In the genomic region with DNA sequence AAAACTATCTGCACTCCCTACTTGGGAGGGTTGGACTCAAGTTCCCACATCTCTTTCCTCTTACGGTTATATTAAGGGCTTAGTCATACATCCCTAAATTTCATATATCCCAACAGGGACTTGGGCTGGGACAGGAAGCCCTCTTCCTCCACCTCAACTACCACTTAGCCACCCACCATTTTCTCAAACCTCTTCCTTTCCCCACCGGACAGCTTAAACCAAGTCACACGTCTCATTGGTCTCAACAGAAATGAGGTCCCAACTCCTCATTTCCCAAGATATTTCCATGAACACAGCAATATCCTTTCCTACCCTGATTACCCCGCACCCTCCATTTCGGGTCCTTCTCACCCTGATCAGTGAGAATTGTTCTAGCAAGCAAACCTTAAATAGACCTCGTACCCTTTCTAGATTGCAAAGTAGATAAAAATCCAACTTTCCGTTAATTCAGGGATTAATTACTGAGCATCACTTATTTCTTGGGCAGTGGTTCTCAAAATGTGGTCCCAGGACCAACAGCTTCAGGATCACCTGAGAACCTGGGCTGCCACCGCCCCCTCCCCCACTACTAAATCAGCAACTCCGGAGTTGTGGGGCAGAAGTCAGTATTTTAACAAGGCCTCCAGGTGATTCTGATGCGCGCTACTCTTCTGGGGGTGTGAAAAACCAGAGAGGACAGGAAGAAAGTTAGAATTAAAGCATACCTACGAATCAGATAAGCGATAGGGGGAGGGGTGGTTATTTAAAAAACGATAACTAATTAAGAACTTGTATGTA, we compare ENCODE assay signal across 8 cellular contexts. TPM values are rescaled to one million over a fixed set of nuclear protein-coding genes. Genes with fewer than 3 reads are reported as not detected.
A peak's percentile ranks its signal among the peaks of the same experiment; 100 is the strongest.
DNase-seq lines count a peak whose midpoint lies in the region; ATAC-seq and TF ChIP-seq lines count a peak whose summit lies in the region.

No MANE protein-coding gene starts in this region.

- ATAC-seq in GM18868 (IDR thresholded peaks at IDR 0.05; ENCODE audit: unreplicated experiment) (peak; percentile 38), HG03066 (IDR thresholded peaks at IDR 0.05; ENCODE audit: low read depth, unreplicated experiment) (peak; percentile 30), SK-N-SH treated with all-trans-retinoic acid at 6 μM for 48 hours (peak; percentile 10)

- CTCF ChIA-PET in AG04450 (lab: Charles Lee) = interaction anchor here (2.4 kb wide), 1 partner anchor 58 kb away, joined by 7 read pairs; no protein-coding TSS in a partner anchor

- TF ChIP-seq CTCF in AG04450 (IDR thresholded peaks at IDR 0.05; ENCODE audit: low read depth, low read length) = no peak

- H3K4me1 ChIP-seq in duodenal mucosa (ENCODE audit: control insufficient read depth in 1 of 2, insufficient read depth in 2 of 2, low read length in 2 of 2) = peaks cover 16 to 20% of the 10 kb centered on the region in 2 donors

- peak overlapping the region; percentile 89 for H3K4me3 ChIP-seq in AG04450 (ENCODE audit: low read depth, low read length)
- peak overlapping the region; percentile 88 to 98 for H3K4me3 ChIP-seq in duodenal mucosa (ENCODE audit: low read depth in 1 of 2, low read length in 2 of 2)

- POLR2A ChIA-PET in AG04450 (lab: Yijun Ruan, JAX) = interaction anchor here (1.0 to 1.8 kb wide), 4 partner anchors 17 to 49 kb away, joined by 3 to 12 read pairs (median 4); a partner anchor contains a TSS

- DNase-seq in AG04450 (ENCODE audit: low read depth, low spot score) (no peak), medulla oblongata (ENCODE audit: extremely low spot score) (peak; percentile 11), stromal cell of bone marrow (ENCODE audit: low read depth) (peak; percentile 44), UCSD-AML1 (lab: John Stamatoyannopoulos, UW; ENCODE audit: unreplicated experiment) (no peak)

- peaks cover 9% of the 10 kb centered on the region for H3K9me3 ChIP-seq in AG04450 (ENCODE audit: control insufficient read depth, insufficient read depth, low read length)
- peaks cover 0 to 2% of the 10 kb centered on the region in 2 donors for H3K9me3 ChIP-seq in duodenal mucosa (ENCODE audit: control insufficient read depth in 1 of 2, low read length in 2 of 2)

- H3K27me3 ChIP-seq in AG04450 (ENCODE audit: control insufficient read depth, insufficient read depth, low read length) = no peaks in the 10 kb centered on the region
- H3K27me3 ChIP-seq in duodenal mucosa (ENCODE audit: control insufficient read depth in 1 of 2, insufficient read depth in 2 of 2, low read length in 2 of 2) = no peaks in the 10 kb centered on the region

- peaks cover 0 to under 1% of the 10 kb centered on the region in 2 donors for H3K36me3 ChIP-seq in duodenal mucosa (ENCODE audit: control insufficient read depth in 1 of 2, insufficient read depth in 2 of 2, low read length in 2 of 2)

- peak overlapping the region; percentile 85 to 97 for H3K9ac ChIP-seq in duodenal mucosa (ENCODE audit: low read depth in 1 of 2, low read length in 2 of 2)

- H3K27ac ChIP-seq in AG04450 (ENCODE audit: low read depth, low read length) (peak overlapping the region; percentile 22), duodenal mucosa (ENCODE audit: low read depth, low read length) (peak overlapping the region; percentile 36)

TF ChIP-seq in SK-N-SH treated with all-trans-retinoic acid at 6 μM for 48 hours, 23 proteins besides CTCF, POLR2A, EP300 and RAD21:
- TF ChIP-seq, protein P1, sequence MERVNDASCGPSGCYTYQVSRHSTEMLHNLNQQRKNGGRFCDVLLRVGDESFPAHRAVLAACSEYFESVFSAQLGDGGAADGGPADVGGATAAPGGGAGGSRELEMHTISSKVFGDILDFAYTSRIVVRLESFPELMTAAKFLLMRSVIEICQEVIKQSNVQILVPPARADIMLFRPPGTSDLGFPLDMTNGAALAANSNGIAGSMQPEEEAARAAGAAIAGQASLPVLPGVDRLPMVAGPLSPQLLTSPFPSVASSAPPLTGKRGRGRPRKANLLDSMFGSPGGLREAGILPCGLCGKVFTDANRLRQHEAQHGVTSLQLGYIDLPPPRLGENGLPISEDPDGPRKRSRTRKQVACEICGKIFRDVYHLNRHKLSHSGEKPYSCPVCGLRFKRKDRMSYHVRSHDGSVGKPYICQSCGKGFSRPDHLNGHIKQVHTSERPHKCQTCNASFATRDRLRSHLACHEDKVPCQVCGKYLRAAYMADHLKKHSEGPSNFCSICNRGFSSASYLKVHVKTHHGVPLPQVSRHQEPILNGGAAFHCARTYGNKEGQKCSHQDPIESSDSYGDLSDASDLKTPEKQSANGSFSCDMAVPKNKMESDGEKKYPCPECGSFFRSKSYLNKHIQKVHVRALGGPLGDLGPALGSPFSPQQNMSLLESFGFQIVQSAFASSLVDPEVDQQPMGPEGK (CRISPR knock-in tag; IDR thresholded peaks at IDR 0.05; ENCODE audit: borderline replicate concordance) = no peak
- TF ChIP-seq ZNF8 (CRISPR knock-in tag; IDR thresholded peaks at IDR 0.05) (no peak), TCF4 (CRISPR knock-in tag; IDR thresholded peaks at IDR 0.05; ENCODE audit: borderline replicate concordance) (no peak), TOX (CRISPR knock-in tag; IDR thresholded peaks at IDR 0.05; ENCODE audit: borderline replicate concordance) (no peak), ZFP3 (CRISPR knock-in tag; IDR thresholded peaks at IDR 0.05) (no peak), CSDC2 (CRISPR knock-in tag; IDR thresholded peaks at IDR 0.05) (no peak), ESRRG (CRISPR knock-in tag; IDR thresholded peaks at IDR 0.05) (no peak), OSR1 (CRISPR knock-in tag; IDR thresholded peaks at IDR 0.05) (no peak), PPARA (CRISPR knock-in tag; IDR thresholded peaks at IDR 0.05; ENCODE audit: borderline replicate concordance) (no peak), BACH2 (CRISPR knock-in tag; IDR thresholded peaks at IDR 0.05; ENCODE audit: borderline replicate concordance) (no peak)
- TF ChIP-seq, protein P2, sequence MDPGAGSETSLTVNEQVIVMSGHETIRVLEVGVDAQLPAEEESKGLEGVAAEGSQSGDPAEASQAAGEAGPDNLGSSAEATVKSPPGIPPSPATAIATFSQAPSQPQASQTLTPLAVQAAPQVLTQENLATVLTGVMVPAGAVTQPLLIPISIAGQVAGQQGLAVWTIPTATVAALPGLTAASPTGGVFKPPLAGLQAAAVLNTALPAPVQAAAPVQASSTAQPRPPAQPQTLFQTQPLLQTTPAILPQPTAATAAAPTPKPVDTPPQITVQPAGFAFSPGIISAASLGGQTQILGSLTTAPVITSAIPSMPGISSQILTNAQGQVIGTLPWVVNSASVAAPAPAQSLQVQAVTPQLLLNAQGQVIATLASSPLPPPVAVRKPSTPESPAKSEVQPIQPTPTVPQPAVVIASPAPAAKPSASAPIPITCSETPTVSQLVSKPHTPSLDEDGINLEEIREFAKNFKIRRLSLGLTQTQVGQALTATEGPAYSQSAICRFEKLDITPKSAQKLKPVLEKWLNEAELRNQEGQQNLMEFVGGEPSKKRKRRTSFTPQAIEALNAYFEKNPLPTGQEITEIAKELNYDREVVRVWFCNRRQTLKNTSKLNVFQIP (CRISPR knock-in tag; IDR thresholded peaks at IDR 0.05; ENCODE audit: borderline replicate concordance, low read depth) = no peak
- TF ChIP-seq, protein P3, sequence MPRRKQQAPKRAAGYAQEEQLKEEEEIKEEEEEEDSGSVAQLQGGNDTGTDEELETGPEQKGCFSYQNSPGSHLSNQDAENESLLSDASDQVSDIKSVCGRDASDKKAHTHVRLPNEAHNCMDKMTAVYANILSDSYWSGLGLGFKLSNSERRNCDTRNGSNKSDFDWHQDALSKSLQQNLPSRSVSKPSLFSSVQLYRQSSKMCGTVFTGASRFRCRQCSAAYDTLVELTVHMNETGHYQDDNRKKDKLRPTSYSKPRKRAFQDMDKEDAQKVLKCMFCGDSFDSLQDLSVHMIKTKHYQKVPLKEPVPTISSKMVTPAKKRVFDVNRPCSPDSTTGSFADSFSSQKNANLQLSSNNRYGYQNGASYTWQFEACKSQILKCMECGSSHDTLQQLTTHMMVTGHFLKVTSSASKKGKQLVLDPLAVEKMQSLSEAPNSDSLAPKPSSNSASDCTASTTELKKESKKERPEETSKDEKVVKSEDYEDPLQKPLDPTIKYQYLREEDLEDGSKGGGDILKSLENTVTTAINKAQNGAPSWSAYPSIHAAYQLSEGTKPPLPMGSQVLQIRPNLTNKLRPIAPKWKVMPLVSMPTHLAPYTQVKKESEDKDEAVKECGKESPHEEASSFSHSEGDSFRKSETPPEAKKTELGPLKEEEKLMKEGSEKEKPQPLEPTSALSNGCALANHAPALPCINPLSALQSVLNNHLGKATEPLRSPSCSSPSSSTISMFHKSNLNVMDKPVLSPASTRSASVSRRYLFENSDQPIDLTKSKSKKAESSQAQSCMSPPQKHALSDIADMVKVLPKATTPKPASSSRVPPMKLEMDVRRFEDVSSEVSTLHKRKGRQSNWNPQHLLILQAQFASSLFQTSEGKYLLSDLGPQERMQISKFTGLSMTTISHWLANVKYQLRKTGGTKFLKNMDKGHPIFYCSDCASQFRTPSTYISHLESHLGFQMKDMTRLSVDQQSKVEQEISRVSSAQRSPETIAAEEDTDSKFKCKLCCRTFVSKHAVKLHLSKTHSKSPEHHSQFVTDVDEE (CRISPR knock-in tag; IDR thresholded peaks at IDR 0.05) = no peak

RNA-seq across cellular contexts. Expression of a gene that starts 0.5 kb away (rescaled TPM):
- polyA plus RNA-seq in AG04450 (2011; rRNA removed) = 14.4 and 14.5 TPM in 2 replicates
- 14.2 and 19.5 TPM in 2 replicates for polyA minus RNA-seq in AG04450 (2011; rRNA and poly(A)+ RNA removed)

RNA-seq across cellular contexts. Expression of a gene that starts 48.6 kb away (rescaled TPM):
- polyA plus RNA-seq in AG04450 (2011; rRNA removed) = 9.7 and 11.0 TPM in 2 replicates
- 13.5 and 15.1 TPM in 2 replicates for polyA minus RNA-seq in AG04450 (2011; rRNA and poly(A)+ RNA removed)

RNA-seq across cellular contexts. Expression of a gene that starts 54.7 kb away (rescaled TPM):
- polyA plus RNA-seq in AG04450 (2011; rRNA removed) = 18.4 and 25.7 TPM in 2 replicates
- polyA minus RNA-seq in AG04450 (2011; rRNA and poly(A)+ RNA removed) = 29.0 and 34.7 TPM in 2 replicates

Comparison
In these comparisons a context has a peak if more than half of its experiments do, and no peak if none do; other contexts are left out.
1. DNase-seq: peak in medulla oblongata (single experiment) and stromal cell of bone marrow (single experiment); none in AG04450 (single experiment) and UCSD-AML1 (single experiment).
2. Peak in every context shown above with its lines, with median percentiles within 50 percentile points of each other: ATAC-seq.